Comparison of ENCODE assay signal across 32 cellular contexts in genomic region chr5:175749591-175749990, GRCh38.
DNase-seq lines count a peak whose midpoint lies in the region; TF ChIP-seq lines count a peak whose summit lies in the region.
"Had no signal": no experiment of that assay in that cellular context is flagged by ENCODE, and none has a peak within 500 bp of the region (broad histone marks: within the 10 kb centered on the region; RNA-seq: fewer than 3 reads in every experiment).

No MANE protein-coding gene starts in this region.

- H3K9me3 Mint-ChIP-seq in neural crest cell: no peaks in the 10 kb centered on the region
- H3K9me3 Mint-ChIP-seq: activated B cell treated with CpG ODN at 0.5 μM for 24 hours; activated CD4-positive, alpha-beta T cell treated with anti-CD3 and anti-CD28 coated beads, Interleukin-2, amount 10 ng/mL, durations not matched to agents 7 days and 5 days; activated naive CD8-positive, alpha-beta T cell treated with anti-CD3 and anti-CD28 coated beads, Interleukin-2, amount 50 U/mL, for 24 hours; CD8-positive, alpha-beta memory T cell; dendritic cell treated with granulocyte-macrophage colony-stimulating factor and Interleukin-4, amounts not matched to agents 40 ng/mL and 50 ng/mL, for 4 days; endodermal cell; nephron had no signal

- H3K4me1 Mint-ChIP-seq in neural crest cell: peaks cover 45% of the 10 kb centered on the region
- H3K4me1 Mint-ChIP-seq: activated B cell treated with CpG ODN at 0.5 μM for 24 hours; activated CD4-positive, alpha-beta T cell treated with anti-CD3 and anti-CD28 coated beads, Interleukin-2, amount 10 ng/mL, durations not matched to agents 7 days and 5 days; activated naive CD8-positive, alpha-beta T cell treated with anti-CD3 and anti-CD28 coated beads, Interleukin-2, amount 50 U/mL, for 24 hours; nephron had no signal

- H3K4me3 Mint-ChIP-seq in neural crest cell: no peak overlapping the region
- H3K4me3 Mint-ChIP-seq: activated B cell treated with CpG ODN at 0.5 μM for 24 hours; activated CD4-positive, alpha-beta T cell treated with anti-CD3 and anti-CD28 coated beads, Interleukin-2, amount 10 ng/mL, durations not matched to agents 7 days and 5 days; activated naive CD8-positive, alpha-beta T cell treated with anti-CD3 and anti-CD28 coated beads, Interleukin-2, amount 50 U/mL, for 24 hours; CD8-positive, alpha-beta memory T cell; dendritic cell treated with granulocyte-macrophage colony-stimulating factor and Interleukin-4, amounts not matched to agents 40 ng/mL and 50 ng/mL, for 4 days; endodermal cell; nephron had no signal

- TF ChIP-seq CTCF in coronary artery (IDR thresholded peaks at IDR 0.05) (no peak), neural crest cell (conservative IDR thresholded peaks at IDR 0.05) (no peak), colonic mucosa (IDR thresholded peaks at IDR 0.05) (no peak)

- no peak overlapping the region for H3K9ac ChIP-seq in colonic mucosa (ENCODE audit: low read depth in 2 of 2, low read length in 2 of 2)
- H3K9ac ChIP-seq: parathyroid adenoma had no signal

- peak overlapping the region; percentile 89 for H3K27ac Mint-ChIP-seq in neural crest cell (ENCODE audit: unreplicated experiment)
- H3K27ac Mint-ChIP-seq: activated B cell treated with CpG ODN at 0.5 μM for 24 hours; activated CD4-positive, alpha-beta T cell treated with anti-CD3 and anti-CD28 coated beads, Interleukin-2, amount 10 ng/mL, durations not matched to agents 7 days and 5 days; activated naive CD8-positive, alpha-beta T cell treated with anti-CD3 and anti-CD28 coated beads, Interleukin-2, amount 50 U/mL, for 24 hours; CD8-positive, alpha-beta memory T cell; dendritic cell treated with granulocyte-macrophage colony-stimulating factor and Interleukin-4, amounts not matched to agents 40 ng/mL and 50 ng/mL, for 4 days; endodermal cell; nephron had no signal

- peaks cover 14% of the 10 kb centered on the region for H3K27me3 Mint-ChIP-seq in neural crest cell (ENCODE audit: low read depth)

- H3K27ac ChIP-seq in coronary artery: no peak overlapping the region
- H3K27ac ChIP-seq in colonic mucosa: no peak overlapping the region
- H3K27ac ChIP-seq: esophagus muscularis mucosa, heart left ventricle, HL-60, parathyroid adenoma, testis had no signal

- H3K4me1 ChIP-seq in colonic mucosa: no peaks in the 10 kb centered on the region
- H3K4me1 ChIP-seq: esophagus muscularis mucosa, heart left ventricle, parathyroid adenoma, testis had no signal

- DNase-seq in Daoy (ENCODE audit: low read depth) (peak; percentile 57), MG63 (peak; percentile 67), coronary artery (ENCODE audit: low spot score) (peak; percentile 47), neural crest cell (ENCODE audit: low read depth, low spot score) (no peak), NAMALWA (ENCODE audit: low spot score) (no peak), DMS53 (lab: John Stamatoyannopoulos, UW) (no peak), colonic mucosa (no peak), NCI-H2227 (lab: John Stamatoyannopoulos, UW; ENCODE audit: unreplicated experiment) (no peak)
- DNase-seq: activated B cell treated with CpG ODN at 0.5 μM for 24 hours; activated CD4-positive, alpha-beta T cell treated with anti-CD3 and anti-CD28 coated beads, Interleukin-2, amount 10 ng/mL, durations not matched to agents 7 days and 5 days; activated naive CD4-positive, alpha-beta T cell; activated naive CD8-positive, alpha-beta T cell treated with anti-CD3 and anti-CD28 coated beads, Interleukin-2, amount 50 U/mL, for 24 hours; caudate nucleus; CD8-positive, alpha-beta memory T cell; endodermal cell; foreskin fibroblast; heart left ventricle; Karpas-422; NCI-H1048; NCI-H446 treated with DMSO at 0.1 percent for 48 hours; NCI-H82; RPMI8226; stimulated activated CD4-positive, alpha-beta T cell treated with anti-CD3 and anti-CD28 coated beads, Interleukin-1b, Interleukin-23, amount 100 ng/mL, for 48 hours; stimulated activated naive CD4-positive, alpha-beta T cell treated with Interleukin-2 at 50 U/mL for 16 hours; testis had no signal

- H3K27me3 ChIP-seq in MG63: peaks cover 10% of the 10 kb centered on the region
- no peaks in the 10 kb centered on the region for H3K27me3 ChIP-seq in colonic mucosa
- H3K27me3 ChIP-seq: testis had no signal

- no peak overlapping the region for H3K4me3 ChIP-seq in MG63
- H3K4me3 ChIP-seq in coronary artery: no peak overlapping the region
- H3K4me3 ChIP-seq in colonic mucosa: no peak overlapping the region
- H3K4me3 ChIP-seq: esophagus muscularis mucosa, heart left ventricle, lung, smooth muscle cell, testis had no signal

- H3K36me3 ChIP-seq in MG63: no peaks in the 10 kb centered on the region
- no peaks in the 10 kb centered on the region for H3K36me3 ChIP-seq in colonic mucosa
- H3K36me3 ChIP-seq: esophagus muscularis mucosa, heart left ventricle had no signal

- no peaks in the 10 kb centered on the region for H3K9me3 ChIP-seq in MG63
- H3K9me3 ChIP-seq in colonic mucosa: no peaks in the 10 kb centered on the region
- H3K9me3 ChIP-seq: esophagus muscularis mucosa, heart left ventricle, testis had no signal

- no peaks in the 10 kb centered on the region for H3K36me3 Mint-ChIP-seq in neural crest cell (ENCODE audit: low read depth)
- H3K36me3 Mint-ChIP-seq: CD8-positive, alpha-beta memory T cell had no signal

- intact Hi-C loops in colonic mucosa (cut with DNase I): no loop called here

Comparison
In these comparisons a context has a peak if more than half of its experiments do, and no peak if none do; other contexts are left out.
1. DNase-seq: peak in Daoy (single experiment), MG63 (single experiment) and coronary artery (single experiment); none in neural crest cell (single experiment), NAMALWA (single experiment), DMS53 (single experiment), colonic mucosa (single experiment) and NCI-H2227 (single experiment).